8 cellular contexts compared by ENCODE assay signal in genomic region chr10:71860243-71861029, GRCh38. TPM values are rescaled to one million over a fixed set of nuclear protein-coding genes. Genes with fewer than 3 reads are reported as not detected.
DNase-seq lines count a peak whose midpoint lies in the region; ATAC-seq lines count a peak whose summit lies in the region.

No MANE protein-coding gene starts in this region.

- no peak overlapping the region for H3K4me3 Mint-ChIP-seq in CD4-positive, alpha-beta memory T cell

- no peaks in the 10 kb centered on the region for H3K4me1 ChIP-seq in CD4-positive, alpha-beta memory T cell (ENCODE audit: insufficient read depth, low read length)

- intact Hi-C loops in CD4-positive, alpha-beta memory T cell (cut with micrococcal nuclease): no loop called here

- no peaks in the 10 kb centered on the region for H3K9me3 Mint-ChIP-seq in activated naive CD4-positive, alpha-beta T cell treated with anti-CD3 and anti-CD28 coated beads, Interleukin-2, amount 50 U/mL, for 72 hours
- H3K9me3 Mint-ChIP-seq in CD4-positive, alpha-beta memory T cell: no peaks in the 10 kb centered on the region

- CTCF ChIA-PET in CD4-positive, alpha-beta memory T cell (lab: Charles Lee; ENCODE audit: partially characterized antibody): no interaction called here

- no peaks in the 10 kb centered on the region for H3K36me3 Mint-ChIP-seq in activated naive CD4-positive, alpha-beta T cell treated with anti-CD3 and anti-CD28 coated beads, Interleukin-2, amount 50 U/mL, for 72 hours
- H3K36me3 Mint-ChIP-seq in CD4-positive, alpha-beta memory T cell: no peaks in the 10 kb centered on the region

- no peaks in the 10 kb centered on the region for H3K27me3 ChIP-seq in CD4-positive, alpha-beta memory T cell (ENCODE audit: insufficient read depth, low read length)

- no peaks in the 10 kb centered on the region for H3K9me3 ChIP-seq in CD4-positive, alpha-beta memory T cell (ENCODE audit: control insufficient read depth in 1 of 2, low read length in 2 of 2)

- H3K36me3 ChIP-seq in CD4-positive, alpha-beta memory T cell (ENCODE audit: insufficient read depth, low read length): no peaks in the 10 kb centered on the region

- DNase-seq in DMS 273 (lab: John Stamatoyannopoulos, UW; ENCODE audit: unreplicated experiment): peak; percentile 96
- peak; percentile 48 for DNase-seq in NCI-H510A treated with DMSO at 0.1 percent for 48 hours (lab: John Stamatoyannopoulos, UW)
- peak in 1 of 2 donors; percentile 14 for DNase-seq in activated naive CD4-positive, alpha-beta T cell treated with anti-CD3 and anti-CD28 coated beads, Interleukin-2, amount 50 U/mL, for 72 hours (ENCODE audit: low spot score in 2 of 2)
- peak; percentile 98 for DNase-seq in globus pallidus (ENCODE audit: low spot score)
- peak; percentile 99 for DNase-seq in non-pigmented ciliary epithelial cell (ENCODE audit: low read depth)
- no peak for DNase-seq in NCI-H1105 treated with DMSO at 0.1 percent for 48 hours (lab: John Stamatoyannopoulos, UW)
- no peak for DNase-seq in CD4-positive, alpha-beta memory T cell

- no peaks in the 10 kb centered on the region for H3K27me3 Mint-ChIP-seq in CD4-positive, alpha-beta memory T cell

- H3K4me1 Mint-ChIP-seq in CD4-positive, alpha-beta memory T cell: no peaks in the 10 kb centered on the region

- H3K4me3 ChIP-seq in CD4-positive, alpha-beta memory T cell (ENCODE audit: low read length in 2 of 2): no peak overlapping the region

- no peak overlapping the region for H3K27ac ChIP-seq in CD4-positive, alpha-beta memory T cell (ENCODE audit: low read depth, low read length)

- peak overlapping the region in 1 of 2 donors; percentile 36 for H3K27ac Mint-ChIP-seq in activated naive CD4-positive, alpha-beta T cell treated with anti-CD3 and anti-CD28 coated beads, Interleukin-2, amount 50 U/mL, for 72 hours
- H3K27ac Mint-ChIP-seq in CD4-positive, alpha-beta memory T cell: no peak overlapping the region

- POLR2A ChIA-PET in CD4-positive, alpha-beta memory T cell (lab: Charles Lee; ENCODE audit: partially characterized antibody): interaction anchor here (1.8 kb wide), 1 partner anchor 9 kb away, joined by 6 read pairs; the partner anchor contains the start of gene PSAP

- peak; percentile 57 for ATAC-seq in HG02571 (IDR thresholded peaks at IDR 0.05; ENCODE audit: unreplicated experiment)
- peak; percentile 76 to 78 for ATAC-seq in activated naive CD4-positive, alpha-beta T cell treated with anti-CD3 and anti-CD28 coated beads, Interleukin-2, amount 50 U/mL, for 72 hours

RNA-seq across cellular contexts. Expression of gene PSAP, which starts 9.4 kb away (rescaled TPM):
- 100 to 1,000 TPM; 128 to 165 TPM for total RNA-seq in activated naive CD4-positive, alpha-beta T cell treated with anti-CD3 and anti-CD28 coated beads, Interleukin-2, amount 50 U/mL, for 72 hours
- 100 to 1,000 TPM; 248 to 257 TPM for total RNA-seq in CD4-positive, alpha-beta memory T cell
- 100 to 1,000 TPM; 392 to 611 TPM for polyA plus RNA-seq in CD4-positive, alpha-beta memory T cell

Comparison
In these comparisons a context has a peak if more than half of its experiments do, and no peak if none do; other contexts are left out.
1. DNase-seq: peak in DMS 273 (single experiment), NCI-H510A treated with DMSO at 0.1 percent for 48 hours (single experiment), globus pallidus (single experiment) and non-pigmented ciliary epithelial cell (single experiment); none in NCI-H1105 treated with DMSO at 0.1 percent for 48 hours (single experiment) and CD4-positive, alpha-beta memory T cell (0 of 5).